ENCODE assay signal across 8 cellular contexts in the genomic region with DNA sequence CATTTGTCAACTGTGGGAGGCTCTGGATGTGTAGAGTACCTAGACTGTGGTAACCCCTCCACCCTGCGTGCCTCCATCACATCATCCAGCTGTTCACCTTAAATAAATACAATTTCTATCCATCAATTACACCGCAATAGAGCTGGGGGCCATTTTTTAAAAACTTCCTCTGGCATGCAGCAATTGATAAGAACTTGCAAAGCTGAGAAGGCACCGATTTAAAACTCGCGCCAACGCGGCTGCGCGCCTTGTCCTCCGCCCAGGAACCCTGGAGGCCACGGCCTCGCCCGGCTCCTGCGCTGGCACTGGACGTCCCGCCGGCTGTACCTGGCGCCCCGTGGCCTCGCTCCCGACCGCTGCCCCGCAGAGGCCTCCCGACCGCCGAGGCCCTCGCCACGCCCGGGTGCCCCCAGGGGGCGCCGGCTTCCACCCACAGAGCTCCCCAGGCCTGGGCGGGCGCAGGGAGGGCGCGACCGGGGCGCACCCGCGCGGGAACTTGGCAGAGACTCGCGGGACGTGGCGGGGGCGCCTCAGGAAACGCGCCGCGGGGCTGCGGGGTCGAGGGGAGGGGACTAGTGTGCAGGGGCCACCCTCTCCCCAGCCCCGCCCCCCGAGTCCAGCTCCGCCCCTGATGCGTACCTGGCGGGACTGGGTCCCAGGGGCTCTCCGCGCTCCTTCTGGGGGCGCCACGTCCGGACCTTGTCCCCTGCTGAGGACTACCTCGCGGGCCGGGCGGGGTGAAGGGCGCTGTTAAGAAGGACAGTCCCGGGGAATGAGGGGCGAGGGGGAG.
DNase-seq lines count a peak whose midpoint lies in the region; ATAC-seq and TF ChIP-seq lines count a peak whose summit lies in the region.

No MANE protein-coding gene starts in this region.

- DNase-seq in BJ (ENCODE audit: low read depth), result no peak
- DNase-seq in T-helper 22 cell (ENCODE audit: low read depth), result peak; percentile 2
- no peak for DNase-seq in epithelial cell of proximal tubule (ENCODE audit: low read depth)
- DNase-seq in natural killer cell treated with Interleukin-12 subunit alpha and Interleukin-12 subunit beta and Interleukin-15 and Interleukin-18, amount 100 ng/mL, for 72 hours (ENCODE audit: low spot score), result no peak
- DNase-seq in brain microvascular endothelial cell, result no peak
- DNase-seq in NCI-H1694 (lab: John Stamatoyannopoulos, UW), result no peak
- no peak for DNase-seq in cortex of kidney (lab: John Stamatoyannopoulos, UW)

- H3K27ac ChIP-seq in brain microvascular endothelial cell, result no peak overlapping the region

- H3K27ac Mint-ChIP-seq in natural killer cell treated with Interleukin-12 subunit alpha and Interleukin-12 subunit beta and Interleukin-15 and Interleukin-18, amount 100 ng/mL, for 72 hours, result no peak overlapping the region

- CTCF ChIA-PET in BJ (lab: Yijun Ruan, JAX), result interaction anchor here (0.7 to 12.1 kb wide), 18 partner anchors 9 to 202 kb away, joined by 3 to 234 read pairs (median 3); no protein-coding TSS in a partner anchor

- peaks cover 44 to 45% of the 10 kb centered on the region in 2 donors for H3K27me3 Mint-ChIP-seq in natural killer cell treated with Interleukin-12 subunit alpha and Interleukin-12 subunit beta and Interleukin-15 and Interleukin-18, amount 100 ng/mL, for 72 hours

- peak overlapping the region; percentile 34 for H3K4me3 ChIP-seq in BJ (ENCODE audit: low read depth, low read length)
- peak overlapping the region; percentile 36 for H3K4me3 ChIP-seq in epithelial cell of proximal tubule (ENCODE audit: low read depth, low read length)
- H3K4me3 ChIP-seq in brain microvascular endothelial cell (ENCODE audit: low read depth, low read length), result no peak overlapping the region

- in situ Hi-C loops in brain microvascular endothelial cell (cut with HindIII; ENCODE audit: low pct_ligation_motif_present, low sequenced_read_pairs), result no loop called here

- ATAC-seq in natural killer cell treated with Interleukin-12 subunit alpha and Interleukin-12 subunit beta and Interleukin-15 and Interleukin-18, amount 100 ng/mL, for 72 hours, result peak; percentile 60 to 63
- ATAC-seq in GM19351 (IDR thresholded peaks at IDR 0.05; ENCODE audit: unreplicated experiment), result no peak

- TF ChIP-seq CTCF in BJ (IDR thresholded peaks at IDR 0.05; ENCODE audit: insufficient read depth, low read depth, low read length) (no peak), epithelial cell of proximal tubule (conservative IDR thresholded peaks at IDR 0.05; ENCODE audit: low read depth, low read length) (no peak), brain microvascular endothelial cell (IDR thresholded peaks at IDR 0.05; ENCODE audit: low read depth, low read length, missing control alignments) (no peak)

- H3K9me3 Mint-ChIP-seq in natural killer cell treated with Interleukin-12 subunit alpha and Interleukin-12 subunit beta and Interleukin-15 and Interleukin-18, amount 100 ng/mL, for 72 hours, result no peaks in the 10 kb centered on the region

- POLR2A ChIA-PET in BJ (lab: Charles Lee), result no interaction called here

- peaks cover 0 to 5% of the 10 kb centered on the region in 2 donors for H3K4me1 Mint-ChIP-seq in natural killer cell treated with Interleukin-12 subunit alpha and Interleukin-12 subunit beta and Interleukin-15 and Interleukin-18, amount 100 ng/mL, for 72 hours (ENCODE audit: low read depth in 2 of 2)

- no peaks in the 10 kb centered on the region for H3K36me3 ChIP-seq in BJ (ENCODE audit: control insufficient read depth, insufficient read depth, low read length)
- H3K36me3 ChIP-seq in brain microvascular endothelial cell (replicated peaks), result no peaks in the 10 kb centered on the region

- H3K27me3 ChIP-seq in BJ (ENCODE audit: control insufficient read depth, insufficient read depth, low read length), result peaks cover 7% of the 10 kb centered on the region
- H3K27me3 ChIP-seq in brain microvascular endothelial cell (replicated peaks), result peaks cover 33% of the 10 kb centered on the region

- H3K4me3 Mint-ChIP-seq in natural killer cell treated with Interleukin-12 subunit alpha and Interleukin-12 subunit beta and Interleukin-15 and Interleukin-18, amount 100 ng/mL, for 72 hours, result no peak overlapping the region

- H3K36me3 Mint-ChIP-seq in natural killer cell treated with Interleukin-12 subunit alpha and Interleukin-12 subunit beta and Interleukin-15 and Interleukin-18, amount 100 ng/mL, for 72 hours, result no peaks in the 10 kb centered on the region
